Comparison of ENCODE assay signal across 35 cellular contexts in genomic region chr10:18516851-18517250, GRCh38.
"Had no signal": no experiment of that assay in that cellular context is flagged by ENCODE, and none has a peak within 500 bp of the region (broad histone marks: within the 10 kb centered on the region; RNA-seq: fewer than 3 reads in every experiment).

No MANE protein-coding gene starts in this region.

- DNase-seq: Karpas-422, Kasumi-1, KBM-7, KG1, MG63, MM.1S, MV-4-11, NCI-H1048, NCI-H1092, NCI-H1092 treated with DMSO at 0.1 percent for 48 hours, NCI-H1105, NCI-H1105 treated with DMSO at 0.1 percent for 48 hours, NCI-H1417, NCI-H1417 treated with DMSO at 0.1 percent for 48 hours, NCI-H1436, NCI-H1436 treated with DMSO at 0.1 percent for 48 hours, NCI-H146, NCI-H1694, NCI-H1694 treated with DMSO at 0.1 percent for 48 hours, NCI-H187, NCI-H187 treated with DMSO at 0.1 percent for 48 hours, NCI-H1930, NCI-H2029, NCI-H2029 treated with DMSO at 0.1 percent for 48 hours, NCI-H2081, NCI-H2081 treated with DMSO at 0.1 percent for 48 hours, NCI-H2107, NCI-H2171, NCI-H2171 treated with DMSO at 0.1 percent for 48 hours, NCI-H2227 treated with DMSO at 0.1 percent for 48 hours, NCI-H226, NCI-H345, NCI-H446, NCI-H446 treated with DMSO at 0.1 percent for 48 hours had no signal

- H3K9me3 ChIP-seq: MG63 had no signal

- H3K36me3 ChIP-seq: MG63 had no signal

- H3K4me3 ChIP-seq: MG63 had no signal

- H3K27ac ChIP-seq: KMS-11 had no signal

- H3K4me2 ChIP-seq: KMS-11 had no signal

- H3K9ac ChIP-seq: KMS-11 had no signal

- H3K27me3 ChIP-seq: MG63 had no signal
